ENCODE assay signal across 8 cellular contexts in genomic region chr13:46552302-46552680, GRCh38. TPM values are rescaled to one million over a fixed set of nuclear protein-coding genes. Genes with fewer than 3 reads are reported as not detected.
DNase-seq lines count a peak whose midpoint lies in the region; ATAC-seq and TF ChIP-seq lines count a peak whose summit lies in the region.

No MANE protein-coding gene starts in this region.

- intact Hi-C loops in activated CD4-positive, alpha-beta T cell treated with anti-CD3 and anti-CD28 coated beads, Interleukin-2, amount 10 ng/mL, durations not matched to agents 24 days and 14 days (cut with micrococcal nuclease): loop anchor here (5.0 to 10.0 kb wide), 5 partner anchors 60 to 1207 kb away; partner anchors contain the start of genes LCP1, TPT1 and ZC3H13

- no peaks in the 10 kb centered on the region for H3K9me3 ChIP-seq in suprapubic skin

- peaks cover 3% of the 10 kb centered on the region for H3K36me3 Mint-ChIP-seq in activated CD4-positive, alpha-beta T cell treated with anti-CD3 and anti-CD28 coated beads, Interleukin-2, amount 10 ng/mL, durations not matched to agents 24 days and 14 days (ENCODE audit: low read depth)
- no peaks in the 10 kb centered on the region for H3K36me3 Mint-ChIP-seq in activated naive CD8-positive, alpha-beta T cell treated with anti-CD3 and anti-CD28 coated beads, Interleukin-2, amount 10 ng/mL, durations not matched to agents 7 days and 5 days

- TF ChIP-seq EP300 in suprapubic skin (IDR thresholded peaks at IDR 0.05): no peak

- ATAC-seq in activated naive CD8-positive, alpha-beta T cell treated with anti-CD3 and anti-CD28 coated beads, Interleukin-2, amount 10 ng/mL, durations not matched to agents 7 days and 5 days (ENCODE audit: low read depth): no peak
- no peak for ATAC-seq in HG03460 (IDR thresholded peaks at IDR 0.05; ENCODE audit: unreplicated experiment)

- H3K27ac ChIP-seq in layer of hippocampus (ENCODE audit: low read depth, low read length) (peak overlapping the region; percentile 62), suprapubic skin (peak overlapping the region; percentile 89)

- POLR2A ChIA-PET in activated naive CD8-positive, alpha-beta T cell treated with anti-CD3 and anti-CD28 coated beads, Interleukin-2, amount 10 ng/mL, durations not matched to agents 7 days and 5 days (lab: Charles Lee): interaction anchor here (0.6 to 1.9 kb wide), 4 partner anchors 25 to 162 kb away, joined by 3 to 9 read pairs (median 3); no protein-coding TSS in a partner anchor

- no peaks in the 10 kb centered on the region for H3K27me3 ChIP-seq in layer of hippocampus (ENCODE audit: control insufficient read depth, insufficient read depth, low read length)
- H3K27me3 ChIP-seq in suprapubic skin: no peaks in the 10 kb centered on the region

- H3K27ac Mint-ChIP-seq in activated CD4-positive, alpha-beta T cell treated with anti-CD3 and anti-CD28 coated beads, Interleukin-2, amount 10 ng/mL, durations not matched to agents 24 days and 14 days: peak overlapping the region; percentile 78
- peak overlapping the region; percentile 86 for H3K27ac Mint-ChIP-seq in activated naive CD8-positive, alpha-beta T cell treated with anti-CD3 and anti-CD28 coated beads, Interleukin-2, amount 10 ng/mL, durations not matched to agents 7 days and 5 days

- 23% methylated on average over 11 of the region's 12 CpGs for WGBS in suprapubic skin

- no peaks in the 10 kb centered on the region for H3K36me3 ChIP-seq in suprapubic skin

- peaks cover 38% of the 10 kb centered on the region for H3K4me1 Mint-ChIP-seq in activated CD4-positive, alpha-beta T cell treated with anti-CD3 and anti-CD28 coated beads, Interleukin-2, amount 10 ng/mL, durations not matched to agents 24 days and 14 days
- peaks cover 30% of the 10 kb centered on the region for H3K4me1 Mint-ChIP-seq in activated naive CD8-positive, alpha-beta T cell treated with anti-CD3 and anti-CD28 coated beads, Interleukin-2, amount 10 ng/mL, durations not matched to agents 7 days and 5 days

- H3K4me1 ChIP-seq in suprapubic skin: peaks cover 36% of the 10 kb centered on the region

- no peak for TF ChIP-seq CTCF in suprapubic skin (IDR thresholded peaks at IDR 0.05)

- H3K4me3 Mint-ChIP-seq in activated CD4-positive, alpha-beta T cell treated with anti-CD3 and anti-CD28 coated beads, Interleukin-2, amount 10 ng/mL, durations not matched to agents 24 days and 14 days: peak overlapping the region; percentile 97
- H3K4me3 Mint-ChIP-seq in activated naive CD8-positive, alpha-beta T cell treated with anti-CD3 and anti-CD28 coated beads, Interleukin-2, amount 10 ng/mL, durations not matched to agents 7 days and 5 days: peak overlapping the region; percentile 94

- H3K4me3 ChIP-seq in suprapubic skin: peak overlapping the region; percentile 99

- H3K9me3 Mint-ChIP-seq in activated CD4-positive, alpha-beta T cell treated with anti-CD3 and anti-CD28 coated beads, Interleukin-2, amount 10 ng/mL, durations not matched to agents 24 days and 14 days: no peaks in the 10 kb centered on the region
- H3K9me3 Mint-ChIP-seq in activated naive CD8-positive, alpha-beta T cell treated with anti-CD3 and anti-CD28 coated beads, Interleukin-2, amount 10 ng/mL, durations not matched to agents 7 days and 5 days: no peaks in the 10 kb centered on the region

- H3K27me3 Mint-ChIP-seq in activated CD4-positive, alpha-beta T cell treated with anti-CD3 and anti-CD28 coated beads, Interleukin-2, amount 10 ng/mL, durations not matched to agents 24 days and 14 days: peaks cover 9% of the 10 kb centered on the region
- H3K27me3 Mint-ChIP-seq in activated naive CD8-positive, alpha-beta T cell treated with anti-CD3 and anti-CD28 coated beads, Interleukin-2, amount 10 ng/mL, durations not matched to agents 7 days and 5 days: peaks cover 10% of the 10 kb centered on the region

- TF ChIP-seq POLR2A in suprapubic skin (IDR thresholded peaks at IDR 0.05): no peak

- DNase-seq in activated CD4-positive, alpha-beta T cell treated with anti-CD3 and anti-CD28 coated beads, Interleukin-2, amount 10 ng/mL, durations not matched to agents 24 days and 14 days: peak; percentile 63
- DNase-seq in activated CD4-positive, alpha-beta T cell treated with anti-CD3 and anti-CD28 coated beads for 4 hours: no peak
- peak; percentile 35 for DNase-seq in activated naive CD8-positive, alpha-beta T cell treated with anti-CD3 and anti-CD28 coated beads, Interleukin-2, amount 10 ng/mL, durations not matched to agents 7 days and 5 days
- no peak for DNase-seq in suprapubic skin (ENCODE audit: low spot score in 2 of 2)
- no peak for DNase-seq in NCI-H2029 treated with DMSO at 0.1 percent for 48 hours (lab: John Stamatoyannopoulos, UW)
- no peak for DNase-seq in activated CD4-positive, alpha-beta T cell treated with anti-CD3 and anti-CD28 coated beads for 48 hours

RNA-seq across cellular contexts. Expression of gene LRCH1, which starts 0.7 kb away (rescaled TPM):
- total RNA-seq in activated CD4-positive, alpha-beta T cell treated with anti-CD3 and anti-CD28 coated beads, Interleukin-2, amount 10 ng/mL, durations not matched to agents 24 days and 14 days: 17.6 and 18.3 TPM in 2 replicates
- 10 to 100 TPM; 18.5 to 18.9 TPM for total RNA-seq in activated naive CD8-positive, alpha-beta T cell treated with anti-CD3 and anti-CD28 coated beads, Interleukin-2, amount 10 ng/mL, durations not matched to agents 7 days and 5 days
- 10 to 100 TPM; 29.1 to 44.7 (median 34.9) TPM for total RNA-seq in suprapubic skin

Comparison
In these comparisons a context has a peak if more than half of its experiments do, and no peak if none do; other contexts are left out.
1. DNase-seq: peak in activated CD4-positive, alpha-beta T cell treated with anti-CD3 and anti-CD28 coated beads, Interleukin-2, amount 10 ng/mL, durations not matched to agents 24 days and 14 days (single experiment) and activated naive CD8-positive, alpha-beta T cell treated with anti-CD3 and anti-CD28 coated beads, Interleukin-2, amount 10 ng/mL, durations not matched to agents 7 days and 5 days (single experiment); none in activated CD4-positive, alpha-beta T cell treated with anti-CD3 and anti-CD28 coated beads for 4 hours (0 of 2), suprapubic skin (0 of 2), NCI-H2029 treated with DMSO at 0.1 percent for 48 hours (single experiment) and activated CD4-positive, alpha-beta T cell treated with anti-CD3 and anti-CD28 coated beads for 48 hours (single experiment).